Comparison of ENCODE assay signal across 19 cellular contexts in genomic region chr6:53710788-53711187, GRCh38. TPM values are rescaled to one million over a fixed set of nuclear protein-coding genes. Genes with fewer than 3 reads are reported as not detected.
DNase-seq lines count a peak whose midpoint lies in the region; ATAC-seq, FAIRE-seq and TF ChIP-seq lines count a peak whose summit lies in the region.
"Had no signal": no experiment of that assay in that cellular context is flagged by ENCODE, and none has a peak within 500 bp of the region (broad histone marks: within the 10 kb centered on the region; RNA-seq: fewer than 3 reads in every experiment).

No MANE protein-coding gene starts in this region.

- FAIRE-seq in HepG2 (lab: Jason Lieb, UNC) = no peak
- FAIRE-seq: HTR-8/SVneo had no signal

- H3K36me3 ChIP-seq in mammary epithelial cell (ENCODE audit: insufficient read depth, low read length) (no peaks in the 10 kb centered on the region), HepG2 (replicated peaks in 1 of 2; ENCODE audit: control insufficient read depth in 1 of 2, insufficient read depth in 2 of 2, low read length in 2 of 2) (no peaks in the 10 kb centered on the region), MG63 (no peaks in the 10 kb centered on the region)
- H3K36me3 ChIP-seq: BLaER1 had no signal

- TF ChIP-seq CTCF in MCF 10A (IDR thresholded peaks at IDR 0.05; ENCODE audit: unreplicated experiment) (no peak), mammary epithelial cell (conservative IDR thresholded peaks at IDR 0.05 in 1 of 2, IDR thresholded peaks at IDR 0.05 in 1 of 2; ENCODE audit: extremely low read depth in 1 of 2, insufficient read depth in 1 of 2, low read depth in 1 of 2, low read length in 2 of 2) (no peak), HepG2 (CRISPR knock-in tag; IDR thresholded peaks at IDR 0.05) (no peak)

- H3K27me3 ChIP-seq in mammary epithelial cell (ENCODE audit: insufficient read depth, low read length) = no peaks in the 10 kb centered on the region
- no peaks in the 10 kb centered on the region; a peak in 2 of 5 replicates for H3K27me3 ChIP-seq in HepG2 (ENCODE audit: control insufficient read depth in 1 of 2, insufficient read depth in 2 of 2, low read length in 2 of 2)
- no peaks in the 10 kb centered on the region for H3K27me3 ChIP-seq in MG63
- H3K27me3 ChIP-seq: BLaER1 had no signal

- no peaks in the 10 kb centered on the region for H3K36me3 Mint-ChIP-seq in MCF 10A (ENCODE audit: insufficient read depth, unreplicated experiment)
- H3K36me3 Mint-ChIP-seq in stimulated activated effector memory CD8-positive, alpha-beta T cell treated with anti-CD3 and anti-CD28 coated beads, Interleukin-12 subunit alpha, Interleukin-12 subunit beta, amount 100 ng/mL, for 72 hours = no peaks in the 10 kb centered on the region
- H3K36me3 Mint-ChIP-seq: CD14-positive monocyte; CD4-positive, alpha-beta memory T cell had no signal

- H4K20me1 ChIP-seq in mammary epithelial cell (ENCODE audit: insufficient read depth, low read length) (no peaks in the 10 kb centered on the region), HepG2 (ENCODE audit: insufficient read depth, low read length) (no peaks in the 10 kb centered on the region)
- H4K20me1 ChIP-seq: BLaER1 had no signal

- peak overlapping the region; percentile 22 for H3K27ac Mint-ChIP-seq in MCF 10A (ENCODE audit: low read depth, unreplicated experiment)
- no peak overlapping the region for H3K27ac Mint-ChIP-seq in stimulated activated effector memory CD8-positive, alpha-beta T cell treated with anti-CD3 and anti-CD28 coated beads, Interleukin-12 subunit alpha, Interleukin-12 subunit beta, amount 100 ng/mL, for 72 hours
- H3K27ac Mint-ChIP-seq: CD14-positive monocyte; CD4-positive, alpha-beta memory T cell; HFFc6 had no signal

- no TSS peak for BruUV-seq in MCF 10A (replicated peaks; lab: Mats Ljungman, UMichigan)
- no TSS peak for BruUV-seq in mammary epithelial cell (replicated peaks; lab: Mats Ljungman, UMichigan)
- BruUV-seq in HepG2 (replicated peaks; lab: Mats Ljungman, UMichigan) = no TSS peak

- dilution Hi-C loops in mammary epithelial cell (cut with HindIII; ENCODE audit: low sequenced_read_pairs) = no loop called here

- in situ Hi-C loops in mammary epithelial cell (cut with MboI; ENCODE audit: low sequenced_read_pairs in 2 of 2) = no loop called here
- in situ Hi-C loops in HepG2 (cut with HindIII; ENCODE audit: extremely low pct_ligation_motif_present, low pct_unique_long_range_greater_than_20kb) = loop anchor here (25.0 kb wide), 1 partner anchor 548 kb away; no protein-coding TSS in a partner anchor

- intact Hi-C loops in MCF 10A (cut with micrococcal nuclease) = no loop called here
- intact Hi-C loops in mammary epithelial cell (cut with micrococcal nuclease) = no loop called here
- intact Hi-C loops in HepG2 (cut with micrococcal nuclease; ENCODE audit: unreplicated experiment) = no loop called here

- H3K27me3 Mint-ChIP-seq in MCF 10A (ENCODE audit: insufficient read depth, unreplicated experiment) = no peaks in the 10 kb centered on the region

- no peaks in the 10 kb centered on the region for H3K9me3 Mint-ChIP-seq in MCF 10A (ENCODE audit: unreplicated experiment)
- no peaks in the 10 kb centered on the region for H3K9me3 Mint-ChIP-seq in stimulated activated effector memory CD8-positive, alpha-beta T cell treated with anti-CD3 and anti-CD28 coated beads, Interleukin-12 subunit alpha, Interleukin-12 subunit beta, amount 100 ng/mL, for 72 hours
- H3K9me3 Mint-ChIP-seq: CD4-positive, alpha-beta memory T cell; HFFc6 had no signal

- H3K4me3 Mint-ChIP-seq in MCF 10A (ENCODE audit: unreplicated experiment) = no peak overlapping the region
- H3K4me3 Mint-ChIP-seq in stimulated activated effector memory CD8-positive, alpha-beta T cell treated with anti-CD3 and anti-CD28 coated beads, Interleukin-12 subunit alpha, Interleukin-12 subunit beta, amount 100 ng/mL, for 72 hours = no peak overlapping the region
- H3K4me3 Mint-ChIP-seq: CD14-positive monocyte; CD4-positive, alpha-beta memory T cell; HFFc6 had no signal

- no peak overlapping the region for H3K9ac ChIP-seq in mammary epithelial cell (ENCODE audit: insufficient read depth, low read length)
- no peak overlapping the region for H3K9ac ChIP-seq in HepG2 (ENCODE audit: insufficient read depth, low read depth, low read length)
- H3K9ac ChIP-seq: BLaER1 had no signal

- TF ChIP-seq EP300 in HepG2 (IDR thresholded peaks at IDR 0.05; ENCODE audit: low read depth in 2 of 2, low read length in 2 of 2) = no peak
- TF ChIP-seq EP300 in HepG2 (CRISPR knock-in tag; IDR thresholded peaks at IDR 0.05; ENCODE audit: borderline replicate concordance) = no peak

- H3K4me1 ChIP-seq in mammary epithelial cell (ENCODE audit: insufficient read depth, low read length) (no peaks in the 10 kb centered on the region), HepG2 (ENCODE audit: insufficient read depth, low read length) (peaks cover 20% of the 10 kb centered on the region)

- DNase-seq in MCF 10A (ENCODE audit: unreplicated experiment) (no peak), mammary epithelial cell (no peak), NCI-H226 (peak; percentile 62), HepG2 (ENCODE audit: low spot score) (no peak), SW 1271 (lab: John Stamatoyannopoulos, UW) (no peak), MG63 (no peak)
- no peak for DNase-seq in stimulated activated effector memory CD8-positive, alpha-beta T cell treated with anti-CD3 and anti-CD28 coated beads, Interleukin-12 subunit alpha, Interleukin-12 subunit beta, amount 100 ng/mL, for 72 hours (ENCODE audit: low spot score in 2 of 2)
- DNase-seq: CD4-positive, alpha-beta memory T cell; DMS153; DMS79; GDM1; GOT3; H7; HFFc6 had no signal

- 100% methylated on average over 2 of the region's 2 CpGs for WGBS in mammary epithelial cell (ENCODE audit: low coverage, missing lambda C conversion rate)
- 73% methylated on average over 2 of the region's 2 CpGs for WGBS in HepG2 (ENCODE audit: low lambda C conversion rate)

- H3K9me3 ChIP-seq in mammary epithelial cell (replicated peaks; ENCODE audit: insufficient read depth, low read length) (no peaks in the 10 kb centered on the region), HepG2 (ENCODE audit: low read length) (no peaks in the 10 kb centered on the region), MG63 (no peaks in the 10 kb centered on the region)
- H3K9me3 ChIP-seq: BLaER1 had no signal

- no peak for TF ChIP-seq POLR2A in HepG2 (IDR thresholded peaks at IDR 0.05; ENCODE audit: insufficient read depth in 1 of 2, low read depth in 2 of 2, low read length in 2 of 2)

- CTCF ChIA-PET in MCF 10A (lab: Yijun Ruan, JAX) (interaction anchor here (0.7 to 2.8 kb wide), 5 partner anchors 15 to 245 kb away, joined by 3 to 9 read pairs (median 6); no protein-coding TSS in a partner anchor), mammary epithelial cell (lab: Charles Lee; ENCODE audit: low non-redundant PET) (no interaction called here), HepG2 (lab: Yijun Ruan, JAX; ENCODE audit: low intra/inter-chr PET ratio, low total read pairs) (no interaction called here)

- H3K27ac ChIP-seq in mammary epithelial cell (ENCODE audit: insufficient read depth, low read depth, low read length) (no peak overlapping the region), HepG2 (ENCODE audit: extremely low read length, insufficient read depth, low read length) (no peak overlapping the region)
- H3K27ac ChIP-seq: 22Rv1, BLaER1 had no signal

- peak; percentile 43; the same call in 1 of the 3 replicates for ATAC-seq in HepG2
- ATAC-seq in stimulated activated effector memory CD8-positive, alpha-beta T cell treated with anti-CD3 and anti-CD28 coated beads, Interleukin-12 subunit alpha, Interleukin-12 subunit beta, amount 100 ng/mL, for 72 hours = peak; percentile 21
- ATAC-seq: HCT116 had no signal

- TF ChIP-seq RAD21 in HepG2 (CRISPR knock-in tag; IDR thresholded peaks at IDR 0.05) = no peak

- POLR2A ChIA-PET in MCF 10A (lab: Yijun Ruan, JAX) (no interaction called here), HepG2 (lab: Yijun Ruan, JAX) (no interaction called here)

- H3K4me2 ChIP-seq in mammary epithelial cell (ENCODE audit: insufficient read depth, low read depth, low read length) = no peak overlapping the region
- H3K4me2 ChIP-seq in HepG2 (ENCODE audit: low read depth, low read length) = no peak overlapping the region
- H3K4me2 ChIP-seq: BLaER1 had no signal

- H3K4me3 ChIP-seq in mammary epithelial cell (replicated peaks in 1 of 3; ENCODE audit: insufficient read depth in 1 of 3, low read depth in 2 of 3, low read length in 3 of 3) = no peak overlapping the region
- H3K4me3 ChIP-seq in HepG2 (replicated peaks in 1 of 3; ENCODE audit: insufficient read depth in 1 of 3, low read depth in 2 of 3, low read length in 3 of 3) = no peak overlapping the region
- H3K4me3 ChIP-seq in MG63 = no peak overlapping the region
- H3K4me3 ChIP-seq: BLaER1 had no signal

- H3K4me1 Mint-ChIP-seq in MCF 10A (ENCODE audit: insufficient read depth, unreplicated experiment) = no peaks in the 10 kb centered on the region
- H3K4me1 Mint-ChIP-seq in stimulated activated effector memory CD8-positive, alpha-beta T cell treated with anti-CD3 and anti-CD28 coated beads, Interleukin-12 subunit alpha, Interleukin-12 subunit beta, amount 100 ng/mL, for 72 hours = no peaks in the 10 kb centered on the region
- H3K4me1 Mint-ChIP-seq: CD14-positive monocyte; CD4-positive, alpha-beta memory T cell had no signal

- H2AFZ ChIP-seq in mammary epithelial cell (ENCODE audit: low read depth, low read length) = no peak overlapping the region
- no peak overlapping the region for H2AFZ ChIP-seq in HepG2 (ENCODE audit: low read length)

- no peaks in the 10 kb centered on the region for H3K79me2 ChIP-seq in mammary epithelial cell (ENCODE audit: insufficient read depth, low read length)
- H3K79me2 ChIP-seq in HepG2 (ENCODE audit: insufficient read depth, low read length) = no peaks in the 10 kb centered on the region

RNA-seq across cellular contexts. Expression of gene KLHL31, which starts 45.2 kb away (rescaled TPM):
- total RNA-seq in MCF 10A (2022) = 0.37 and 0.54 TPM in 2 replicates
- under 1 TPM; 0.28 to 0.33 TPM for total RNA-seq in mammary epithelial cell
- 0.06 TPM for polyA plus RNA-seq in mammary epithelial cell
- not detected for polyA minus RNA-seq in mammary epithelial cell
- total RNA-seq in HepG2 (2016; rRNA removed; fragmentation: Illumina TruSeq; extraction: Trizol) = 0.14 and 0.31 TPM in 2 replicates
- 0.09 and 0.10 TPM in 2 replicates for total RNA-seq in HepG2 (2016; cell fraction: cytosol; rRNA removed; fragmentation: Illumina TruSeq; extraction: Trizol; ENCODE audit: low read depth)
- total RNA-seq in HepG2 (2016; cell fraction: insoluble cytoplasmic fraction; rRNA removed; fragmentation: Illumina TruSeq; extraction: Trizol) = 0.16 and 0.39 TPM in 2 replicates
- 0.12 and 0.21 TPM in 2 replicates for total RNA-seq in HepG2 (2016; cell fraction: membrane; rRNA removed; fragmentation: Illumina TruSeq; extraction: Trizol)
- total RNA-seq in HepG2 (2016; cell fraction: nucleus; rRNA removed; fragmentation: Illumina TruSeq; extraction: Trizol) = 1.1 and 1.2 TPM in 2 replicates
- 0.13 and 0.22 TPM in 2 replicates for polyA plus RNA-seq in HepG2 (2011; rRNA removed)
- polyA plus RNA-seq in HepG2 (2011; cell fraction: cytosol; rRNA removed) = 0.05 and 0.10 TPM in 2 replicates
- 1.2 and 1.5 TPM in 2 replicates for polyA plus RNA-seq in HepG2 (2011; cell fraction: nucleus; rRNA removed)
- polyA plus RNA-seq in HepG2 (2012) = 0.63 and 1.1 TPM in 2 replicates
- 0.03 TPM in 2 replicates for polyA plus RNA-seq in HepG2 (2016; cell fraction: cytosol; fragmentation: Illumina TruSeq; extraction: Trizol; ENCODE audit: low read depth)
- 0.10 and 0.11 TPM in 2 replicates for polyA plus RNA-seq in HepG2 (2016; cell fraction: insoluble cytoplasmic fraction; fragmentation: Illumina TruSeq; extraction: Trizol; ENCODE audit: low read depth)
- 0.09 and 0.15 TPM in 2 replicates for polyA plus RNA-seq in HepG2 (2016; cell fraction: membrane; fragmentation: Illumina TruSeq; extraction: Trizol; ENCODE audit: low read depth)
- polyA plus RNA-seq in HepG2 (2016; cell fraction: nucleus; fragmentation: Illumina TruSeq; extraction: Trizol; ENCODE audit: insufficient read depth, low read depth) = 0.93 and 0.99 TPM in 2 replicates
- polyA minus RNA-seq in HepG2 (2011; rRNA and poly(A)+ RNA removed; ENCODE audit: low replicate concordance) = 0.07 and 0.28 TPM in 2 replicates
- 0.35 TPM in 1 of 2 replicates, not detected in the other for polyA minus RNA-seq in HepG2 (2011; cell fraction: cytosol; rRNA and poly(A)+ RNA removed)
- 0.99 and 1.5 TPM in 2 replicates for polyA minus RNA-seq in HepG2 (2011; cell fraction: nucleus; rRNA and poly(A)+ RNA removed)
- total RNA-seq in MG63 (2014; rRNA removed; shearing (Covaris generic); ENCODE audit: low replicate concordance) = not detected in 2 replicates
- total RNA-seq: HFFc6 had no signal
- polyA plus RNA-seq: CD14-positive monocyte; CD4-positive, alpha-beta memory T cell had no signal
